1 cellular context compared by ENCODE assay signal in genomic region chr16:48720266-48720665, GRCh38.
TF ChIP-seq lines count a peak whose summit lies in the region.

No MANE protein-coding gene starts in this region.

TF ChIP-seq in GM12878, 131 proteins besides CTCF, POLR2A, EP300 and RAD21 (continued from another document):
- TF ChIP-seq REST (IDR thresholded peaks at IDR 0.05; ENCODE audit: low read depth, low read length): peak; percentile 85
